In genomic region chr19:12034610-12035009, GRCh38 we compare ENCODE assay signal across 1 cellular context.
TF ChIP-seq lines count a peak whose summit lies in the region.

No MANE protein-coding gene starts in this region.

TF ChIP-seq in endothelial cell of umbilical vein, 7 proteins besides CTCF, POLR2A, EP300 and RAD21:
- TF ChIP-seq MYC (IDR thresholded peaks at IDR 0.05; ENCODE audit: low read depth, low read length) (no peak), JUN (IDR thresholded peaks at IDR 0.05; ENCODE audit: borderline replicate concordance, insufficient read depth, insufficient read length, low read depth) (no peak)
